13 cellular contexts compared by ENCODE assay signal in genomic region chr16:51155901-51156810, GRCh38. TPM values are rescaled to one million over a fixed set of nuclear protein-coding genes. Genes with fewer than 3 reads are reported as not detected.
DNase-seq lines count a peak whose midpoint lies in the region; ATAC-seq, FAIRE-seq and TF ChIP-seq lines count a peak whose summit lies in the region.
"Had no signal": no experiment of that assay in that cellular context is flagged by ENCODE, and none has a peak within 500 bp of the region (broad histone marks: within the 10 kb centered on the region; RNA-seq: fewer than 3 reads in every experiment).

No MANE protein-coding gene starts in this region.

- peaks cover 100% of the 10 kb centered on the region for H3K27me3 ChIP-seq in left ventricle myocardium inferior (ENCODE audit: low read depth)
- peaks cover 33 to 98% (median 76%) of the 10 kb centered on the region in 9 donors for H3K27me3 ChIP-seq in heart left ventricle
- H3K27me3 ChIP-seq in ectodermal cell (ENCODE audit: control insufficient read depth, insufficient read depth, low read length, poor library complexity, severe bottlenecking), result peaks cover 39% of the 10 kb centered on the region
- peaks cover 6 to 32% of the 10 kb centered on the region in 2 experiments for H3K27me3 ChIP-seq in HepG2 (ENCODE audit: control insufficient read depth in 1 of 2, insufficient read depth in 2 of 2, low read length in 2 of 2)
- H3K27me3 ChIP-seq in vagina, result no peaks in the 10 kb centered on the region

- H3K27ac ChIP-seq in left ventricle myocardium inferior (replicated peaks) (no peak overlapping the region), heart left ventricle (no peak overlapping the region), ectodermal cell (ENCODE audit: insufficient read depth, low read depth, low read length, poor library complexity, severe bottlenecking) (no peak overlapping the region), HepG2 (ENCODE audit: extremely low read length, insufficient read depth, low read length) (no peak overlapping the region), vagina (peak overlapping the region; percentile 92)
- H3K27ac ChIP-seq: C4-2B, HL-60 had no signal

- H3K4me3 ChIP-seq in left ventricle myocardium inferior, result peak overlapping the region; percentile 16
- H3K4me3 ChIP-seq in heart left ventricle, result peak overlapping the region in 5 of 12 donors; percentile 10 to 32 (median 16)
- H3K4me3 ChIP-seq in ectodermal cell (ENCODE audit: insufficient read depth, low read depth, low read length), result peak overlapping the region; percentile 87
- H3K4me3 ChIP-seq in HepG2 (replicated peaks in 1 of 3; ENCODE audit: insufficient read depth in 1 of 3, low read depth in 2 of 3, low read length in 3 of 3), result peak overlapping the region; percentile 25 to 68 (median 57); a peak in 5 of 6 replicates
- peak overlapping the region; percentile 56 to 67 for H3K4me3 ChIP-seq in vagina

- 2 to 4% (median 3%) methylated on average over 28 to 57 of the region's 57 CpGs for WGBS in heart left ventricle, 4 donors
- 1 to 3% methylated on average over 55 to 57 of the region's 57 CpGs for WGBS in ectodermal cell, 2 experiments
- 26% methylated on average over 30 of the region's 57 CpGs for WGBS in HepG2 (ENCODE audit: low lambda C conversion rate)

- CTCF ChIA-PET in HepG2 (lab: Yijun Ruan, JAX; ENCODE audit: low intra/inter-chr PET ratio, low total read pairs), result no interaction called here

- in situ Hi-C loops in HepG2 (cut with HindIII; ENCODE audit: extremely low pct_ligation_motif_present, low pct_unique_long_range_greater_than_20kb), result no loop called here

- no peaks in the 10 kb centered on the region for H4K20me1 ChIP-seq in HepG2 (ENCODE audit: insufficient read depth, low read length)

- DNase-seq in left ventricle myocardium inferior, result no peak
- no peak for DNase-seq in heart left ventricle
- no peak for DNase-seq in HepG2 (ENCODE audit: low spot score)
- no peak for DNase-seq in vagina (ENCODE audit: extremely low spot score in 2 of 2)
- no peak for DNase-seq in NCI-H1694 treated with DMSO at 0.1 percent for 48 hours (lab: John Stamatoyannopoulos, UW)
- DNase-seq in stimulated activated CD4-positive, alpha-beta T cell treated with anti-CD3 and anti-CD28 coated beads, Interleukin-12 subunit alpha, Interleukin-12 subunit beta, amount 100 ng/mL, for 4 hours, result no peak
- DNase-seq: NCI-H2107; small intestine; stimulated activated naive CD4-positive, alpha-beta T cell treated with Interleukin-2 at 50 U/mL for 16 hours had no signal

- no TSS peak for BruUV-seq in HepG2 (replicated peaks; lab: Mats Ljungman, UMichigan)

- POLR2A ChIA-PET in HepG2 (lab: Yijun Ruan, JAX), result no interaction called here

- no peak for FAIRE-seq in HepG2 (lab: Jason Lieb, UNC)
- FAIRE-seq: small intestine had no signal

- H3K79me2 ChIP-seq in HepG2 (ENCODE audit: insufficient read depth, low read length), result no peaks in the 10 kb centered on the region

- no peak for TF ChIP-seq CTCF in left ventricle myocardium inferior (IDR thresholded peaks at IDR 0.05; ENCODE audit: borderline replicate concordance)
- TF ChIP-seq CTCF in heart left ventricle (IDR thresholded peaks at IDR 0.05), result no peak
- no peak for TF ChIP-seq CTCF in HepG2 (CRISPR knock-in tag; IDR thresholded peaks at IDR 0.05)
- no peak for TF ChIP-seq CTCF in vagina (IDR thresholded peaks at IDR 0.05)

- no peaks in the 10 kb centered on the region for H3K9me3 ChIP-seq in left ventricle myocardium inferior (replicated peaks)
- H3K9me3 ChIP-seq in heart left ventricle, result no peaks in the 10 kb centered on the region
- H3K9me3 ChIP-seq in ectodermal cell (ENCODE audit: control insufficient read depth, low read length), result no peaks in the 10 kb centered on the region
- H3K9me3 ChIP-seq in HepG2 (ENCODE audit: low read length), result no peaks in the 10 kb centered on the region
- no peaks in the 10 kb centered on the region for H3K9me3 ChIP-seq in vagina

- TF ChIP-seq EP300 in HepG2 (IDR thresholded peaks at IDR 0.05; ENCODE audit: low read depth in 2 of 2, low read length in 2 of 2) (no peak), HepG2 (CRISPR knock-in tag; IDR thresholded peaks at IDR 0.05; ENCODE audit: borderline replicate concordance) (no peak)

- H3K4me1 ChIP-seq in left ventricle myocardium inferior, result peaks cover 40% of the 10 kb centered on the region
- H3K4me1 ChIP-seq in heart left ventricle, result peaks cover 0 to 39% (median 11%) of the 10 kb centered on the region in 12 donors
- H3K4me1 ChIP-seq in ectodermal cell (ENCODE audit: control insufficient read depth, insufficient read depth, low read length), result peaks cover 16% of the 10 kb centered on the region
- peaks cover 44% of the 10 kb centered on the region for H3K4me1 ChIP-seq in HepG2 (ENCODE audit: insufficient read depth, low read length)
- H3K4me1 ChIP-seq in vagina, result peaks cover 12% of the 10 kb centered on the region

- no peak for TF ChIP-seq POLR2A in heart left ventricle (IDR thresholded peaks at IDR 0.05)
- no peak for TF ChIP-seq POLR2A in HepG2 (IDR thresholded peaks at IDR 0.05; ENCODE audit: insufficient read depth in 1 of 2, low read depth in 2 of 2, low read length in 2 of 2)
- TF ChIP-seq POLR2A in vagina (IDR thresholded peaks at IDR 0.05), result no peak

- H2AFZ ChIP-seq in HepG2 (ENCODE audit: low read length), result no peak overlapping the region

- H3K9ac ChIP-seq in HepG2 (ENCODE audit: insufficient read depth, low read depth, low read length), result no peak overlapping the region

- no peak for TF ChIP-seq RAD21 in HepG2 (CRISPR knock-in tag; IDR thresholded peaks at IDR 0.05)

- peak overlapping the region; percentile 75 for H3K4me2 ChIP-seq in HepG2 (ENCODE audit: low read depth, low read length)

- ATAC-seq in heart left ventricle, result no peak
- no peak for ATAC-seq in HepG2
- no peak for ATAC-seq in HG03521 (IDR thresholded peaks at IDR 0.05; ENCODE audit: unreplicated experiment)

- intact Hi-C loops in left ventricle myocardium inferior (cut with micrococcal nuclease), result no loop called here
- intact Hi-C loops in heart left ventricle (cut with DNase I), result no loop called here
- intact Hi-C loops in HepG2 (cut with micrococcal nuclease; ENCODE audit: unreplicated experiment), result loop anchor here (5.0 kb wide), 1 partner anchor 81 kb away; no protein-coding TSS in a partner anchor
- intact Hi-C loops in vagina (cut with DNase I), result no loop called here

- H3K36me3 ChIP-seq in left ventricle myocardium inferior, result no peaks in the 10 kb centered on the region
- no peaks in the 10 kb centered on the region for H3K36me3 ChIP-seq in heart left ventricle
- H3K36me3 ChIP-seq in ectodermal cell (ENCODE audit: control insufficient read depth, insufficient read depth, low read length), result no peaks in the 10 kb centered on the region
- no peaks in the 10 kb centered on the region for H3K36me3 ChIP-seq in HepG2 (replicated peaks in 1 of 2; ENCODE audit: control insufficient read depth in 1 of 2, insufficient read depth in 2 of 2, low read length in 2 of 2)
- no peaks in the 10 kb centered on the region for H3K36me3 ChIP-seq in vagina

TF ChIP-seq in HepG2, 621 proteins besides CTCF, POLR2A, EP300 and RAD21 (continues in another document):
- TF ChIP-seq HMGA1 (CRISPR knock-in tag; conservative IDR thresholded peaks at IDR 0.05), result no peak
- TF ChIP-seq, protein P1, sequence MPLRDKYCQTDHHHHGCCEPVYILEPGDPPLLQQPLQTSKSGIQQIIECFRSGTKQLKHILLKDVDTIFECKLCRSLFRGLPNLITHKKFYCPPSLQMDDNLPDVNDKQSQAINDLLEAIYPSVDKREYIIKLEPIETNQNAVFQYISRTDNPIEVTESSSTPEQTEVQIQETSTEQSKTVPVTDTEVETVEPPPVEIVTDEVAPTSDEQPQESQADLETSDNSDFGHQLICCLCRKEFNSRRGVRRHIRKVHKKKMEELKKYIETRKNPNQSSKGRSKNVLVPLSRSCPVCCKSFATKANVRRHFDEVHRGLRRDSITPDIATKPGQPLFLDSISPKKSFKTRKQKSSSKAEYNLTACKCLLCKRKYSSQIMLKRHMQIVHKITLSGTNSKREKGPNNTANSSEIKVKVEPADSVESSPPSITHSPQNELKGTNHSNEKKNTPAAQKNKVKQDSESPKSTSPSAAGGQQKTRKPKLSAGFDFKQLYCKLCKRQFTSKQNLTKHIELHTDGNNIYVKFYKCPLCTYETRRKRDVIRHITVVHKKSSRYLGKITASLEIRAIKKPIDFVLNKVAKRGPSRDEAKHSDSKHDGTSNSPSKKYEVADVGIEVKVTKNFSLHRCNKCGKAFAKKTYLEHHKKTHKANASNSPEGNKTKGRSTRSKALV (CRISPR knock-in tag; IDR thresholded peaks at IDR 0.05), result peak; percentile 100
- no peak for TF ChIP-seq ZNF589 (CRISPR knock-in tag; conservative IDR thresholded peaks at IDR 0.05)

RNA-seq across cellular contexts. Expression of gene SALL1, which starts 5.1 kb away (rescaled TPM):
- total RNA-seq in left ventricle myocardium inferior (1.3 TPM), heart left ventricle (under 1 TPM in 5 of 9 donors, not detected in 4; 0.05 to 0.75 (median 0.13) TPM), HepG2 (2016; rRNA removed; fragmentation: Illumina TruSeq; extraction: Trizol) (12.3 and 18.5 TPM in 2 replicates), vagina (6.9 TPM)
- polyA plus RNA-seq in heart left ventricle (under 1 TPM; 0.08 TPM), HepG2 (2011; rRNA removed) (5.9 and 6.6 TPM in 2 replicates)
- 89.0 TPM for polyA plus RNA-seq in ectodermal cell (2013, experiment 1 of 4)
- 98.4 TPM for polyA plus RNA-seq in ectodermal cell (2013, experiment 2 of 4)
- 75.6 TPM for polyA plus RNA-seq in ectodermal cell (2013, experiment 3 of 4)
- polyA plus RNA-seq in ectodermal cell (2013, experiment 4 of 4), result 79.9 TPM
- 3.8 and 4.7 TPM in 2 replicates for total RNA-seq in HepG2 (2016; cell fraction: cytosol; rRNA removed; fragmentation: Illumina TruSeq; extraction: Trizol; ENCODE audit: low read depth)
- 12.7 and 13.5 TPM in 2 replicates for total RNA-seq in HepG2 (2016; cell fraction: insoluble cytoplasmic fraction; rRNA removed; fragmentation: Illumina TruSeq; extraction: Trizol)
- total RNA-seq in HepG2 (2016; cell fraction: membrane; rRNA removed; fragmentation: Illumina TruSeq; extraction: Trizol), result 12.7 and 14.2 TPM in 2 replicates
- total RNA-seq in HepG2 (2016; cell fraction: nucleus; rRNA removed; fragmentation: Illumina TruSeq; extraction: Trizol), result 12.5 and 15.2 TPM in 2 replicates
- polyA plus RNA-seq in HepG2 (2011; cell fraction: cytosol; rRNA removed), result 3.8 and 4.0 TPM in 2 replicates
- 7.7 TPM in 2 replicates for polyA plus RNA-seq in HepG2 (2011; cell fraction: nucleus; rRNA removed)
- polyA plus RNA-seq in HepG2 (2012), result 6.2 and 6.9 TPM in 2 replicates
- 2.3 and 3.0 TPM in 2 replicates for polyA plus RNA-seq in HepG2 (2016; cell fraction: cytosol; fragmentation: Illumina TruSeq; extraction: Trizol; ENCODE audit: low read depth)
- polyA plus RNA-seq in HepG2 (2016; cell fraction: insoluble cytoplasmic fraction; fragmentation: Illumina TruSeq; extraction: Trizol; ENCODE audit: low read depth), result 16.0 and 21.0 TPM in 2 replicates
- polyA plus RNA-seq in HepG2 (2016; cell fraction: membrane; fragmentation: Illumina TruSeq; extraction: Trizol; ENCODE audit: low read depth), result 8.5 and 9.6 TPM in 2 replicates
- 30.9 and 34.8 TPM in 2 replicates for polyA plus RNA-seq in HepG2 (2016; cell fraction: nucleus; fragmentation: Illumina TruSeq; extraction: Trizol; ENCODE audit: insufficient read depth, low read depth)
- 0.02 and 5.6 TPM in 2 replicates for polyA minus RNA-seq in HepG2 (2011; rRNA and poly(A)+ RNA removed; ENCODE audit: low replicate concordance)
- polyA minus RNA-seq in HepG2 (2011; cell fraction: cytosol; rRNA and poly(A)+ RNA removed), result 3.4 and 4.2 TPM in 2 replicates
- polyA minus RNA-seq in HepG2 (2011; cell fraction: nucleus; rRNA and poly(A)+ RNA removed), result 4.0 and 4.2 TPM in 2 replicates
